In genomic region chr16:8892101-8892575, GRCh38 we compare ENCODE assay signal across 10 cellular contexts. TPM values are rescaled to one million over a fixed set of nuclear protein-coding genes. Genes with fewer than 3 reads are reported as not detected.
DNase-seq lines count a peak whose midpoint lies in the region; ATAC-seq, FAIRE-seq and TF ChIP-seq lines count a peak whose summit lies in the region.
"Had no signal": no experiment of that assay in that cellular context is flagged by ENCODE, and none has a peak within 500 bp of the region (broad histone marks: within the 10 kb centered on the region; RNA-seq: fewer than 3 reads in every experiment).

No MANE protein-coding gene starts in this region.

- no peak for TF ChIP-seq CTCF in WERI-Rb-1 (IDR thresholded peaks at IDR 0.05; ENCODE audit: low read depth, low read length)

- DNase-seq in left colon, result peak in 1 of 2 donors; percentile 42
- DNase-seq in NCI-H146 treated with DMSO at 0.1 percent for 48 hours (lab: John Stamatoyannopoulos, UW; ENCODE audit: unreplicated experiment), result no peak
- no peak for DNase-seq in WERI-Rb-1
- no peak for DNase-seq in 8988T
- no peak for DNase-seq in GM12892 (ENCODE audit: insufficient read length)

- TF ChIP-seq POLR2A in GM15510 (IDR thresholded peaks at IDR 0.05; ENCODE audit: borderline replicate concordance, extremely low read depth, insufficient read length), result peak; percentile 30
- no peak for TF ChIP-seq POLR2A in GM12892 (IDR thresholded peaks at IDR 0.05; ENCODE audit: low read depth, low read length)

- H3K36me3 ChIP-seq in WERI-Rb-1, result peaks cover 65% of the 10 kb centered on the region

- no peaks in the 10 kb centered on the region for H3K27me3 ChIP-seq in WERI-Rb-1 (ENCODE audit: insufficient read depth, low read depth, severe bottlenecking)

- no peak for FAIRE-seq in GM12892 (lab: Jason Lieb, UNC)

- intact Hi-C loops in left colon (cut with DNase I, micrococcal nuclease), result no loop called here

- no peak overlapping the region for H3K27ac ChIP-seq in WERI-Rb-1

- H3K4me3 ChIP-seq in WERI-Rb-1 (ENCODE audit: low read depth, low read length), result no peak overlapping the region

- ATAC-seq in GM21367 (IDR thresholded peaks at IDR 0.05; ENCODE audit: unreplicated experiment) (peak; percentile 17), HG03378 (IDR thresholded peaks at IDR 0.05; ENCODE audit: unreplicated experiment) (peak; percentile 16), left colon (peak; percentile 36)

- no peaks in the 10 kb centered on the region for H3K9me3 ChIP-seq in WERI-Rb-1 (ENCODE audit: severe bottlenecking)

RNA-seq across cellular contexts. Expression of gene LITAFD, which starts 10.0 kb away (rescaled TPM):
- total RNA-seq in left colon, result not detected
- 0.28 TPM for polyA plus RNA-seq in GM12892 (2012; ENCODE audit: missing spikeins)
- total RNA-seq: myocyte, SK-MEL-5 had no signal

RNA-seq across cellular contexts. Expression of gene CARHSP1, which starts 23.3 kb away (rescaled TPM):
- total RNA-seq in left colon, result 10 to 100 TPM; 50.2 to 50.9 TPM
- polyA plus RNA-seq in GM12892 (2012; ENCODE audit: missing spikeins), result 46.9 TPM
